Comparison of ENCODE assay signal across 15 cellular contexts in genomic region chr1:153882296-153882912, GRCh38. TPM values are rescaled to one million over a fixed set of nuclear protein-coding genes. Genes with fewer than 3 reads are reported as not detected.
A peak's percentile ranks its signal among the peaks of the same experiment; 100 is the strongest.
DNase-seq lines count a peak whose midpoint lies in the region; ATAC-seq, FAIRE-seq and TF ChIP-seq lines count a peak whose summit lies in the region.
"Had no signal": no experiment of that assay in that cellular context is flagged by ENCODE, and none has a peak within 500 bp of the region (broad histone marks: within the 10 kb centered on the region; RNA-seq: fewer than 3 reads in every experiment).

No MANE protein-coding gene starts in this region.

- H2AFZ ChIP-seq in endothelial cell of umbilical vein (ENCODE audit: low read depth, low read length) = peak overlapping the region; percentile 24

- DNase-seq in NCI-H1105 treated with DMSO at 0.1 percent for 48 hours (lab: John Stamatoyannopoulos, UW) (peak; percentile 46), NCI-H1105 (lab: John Stamatoyannopoulos, UW) (no peak), OCI-M1 (lab: John Stamatoyannopoulos, UW) (peak; percentile 31), endothelial cell of umbilical vein (ENCODE audit: low read depth, low spot score) (peak; percentile 16), small intestine (peak; percentile 20), AG20443 (ENCODE audit: low spot score) (no peak), suprapubic skin (ENCODE audit: low spot score in 2 of 2) (no peak)
- DNase-seq: ACHN; activated CD4-positive, alpha-beta memory T cell treated with anti-CD3 and anti-CD28 coated beads for 36 hours; activated gamma-delta T cell; RPMI8226; stimulated activated CD4-positive, alpha-beta T cell treated with anti-CD3 and anti-CD28 coated beads, Interleukin-12 subunit alpha, Interleukin-12 subunit beta, amount 100 ng/mL, for 4 hours; tibial artery had no signal

- peaks cover 3% of the 10 kb centered on the region for H4K20me1 ChIP-seq in endothelial cell of umbilical vein (replicated peaks; ENCODE audit: control insufficient read depth, extremely low read depth, insufficient read depth, low read length)

- no TSS peak for BruUV-seq in endothelial cell of umbilical vein (replicated peaks; lab: Mats Ljungman, UMichigan)

- H3K27me3 ChIP-seq in endothelial cell of umbilical vein (ENCODE audit: control insufficient read depth in 2 of 2, insufficient read depth in 2 of 2, low read length in 2 of 2) (no peaks in the 10 kb centered on the region), small intestine (ENCODE audit: control insufficient read depth in 2 of 2, insufficient read depth in 2 of 2, low read length in 2 of 2) (no peaks in the 10 kb centered on the region), suprapubic skin (no peaks in the 10 kb centered on the region)
- H3K27me3 ChIP-seq: breast epithelium, tibial artery had no signal

- H3K4me1 ChIP-seq in endothelial cell of umbilical vein (ENCODE audit: control insufficient read depth, extremely low read depth, insufficient read depth, low read length) = peaks cover 23% of the 10 kb centered on the region
- H3K4me1 ChIP-seq in small intestine (ENCODE audit: control insufficient read depth in 2 of 2, insufficient read depth in 1 of 2, low read depth in 1 of 2, low read length in 1 of 2) = peaks cover 7 to 21% of the 10 kb centered on the region in 2 donors
- peaks cover 29% of the 10 kb centered on the region for H3K4me1 ChIP-seq in suprapubic skin

- 74 to 89% (median 86%) methylated on average over 3 of the region's 3 CpGs for WGBS in small intestine, 3 donors
- WGBS in suprapubic skin = 73% methylated on average over 3 of the region's 3 CpGs

- H3K36me3 ChIP-seq in endothelial cell of umbilical vein (ENCODE audit: control insufficient read depth in 2 of 2, extremely low read depth in 1 of 2, insufficient read depth in 2 of 2, low read length in 2 of 2) (no peaks in the 10 kb centered on the region), small intestine (ENCODE audit: control insufficient read depth in 2 of 2, insufficient read depth in 2 of 2, low read length in 2 of 2) (no peaks in the 10 kb centered on the region), suprapubic skin (no peaks in the 10 kb centered on the region)
- H3K36me3 ChIP-seq: breast epithelium, tibial artery had no signal

- no peaks in the 10 kb centered on the region for H3K9me3 ChIP-seq in endothelial cell of umbilical vein (replicated peaks; ENCODE audit: control insufficient read depth, insufficient read depth, low read length)
- H3K9me3 ChIP-seq in small intestine (ENCODE audit: control insufficient read depth, low read depth) = no peaks in the 10 kb centered on the region
- H3K9me3 ChIP-seq in suprapubic skin = no peaks in the 10 kb centered on the region
- H3K9me3 ChIP-seq: breast epithelium, tibial artery had no signal

- peaks cover 67% of the 10 kb centered on the region for H3K79me2 ChIP-seq in endothelial cell of umbilical vein (ENCODE audit: control insufficient read depth, insufficient read depth, low read length)

- TF ChIP-seq EP300 in suprapubic skin (IDR thresholded peaks at IDR 0.05) = no peak

- no peak for TF ChIP-seq CTCF in endothelial cell of umbilical vein (IDR thresholded peaks at IDR 0.05; ENCODE audit: extremely low read depth in 1 of 2, insufficient read depth in 1 of 2, low read depth in 1 of 2, low read length in 2 of 2)
- no peak for TF ChIP-seq CTCF in suprapubic skin (IDR thresholded peaks at IDR 0.05)

- peak overlapping the region; percentile 93 for H3K9ac ChIP-seq in endothelial cell of umbilical vein (replicated peaks; ENCODE audit: extremely low read depth, insufficient read depth, low read length)

- dilution Hi-C loops in endothelial cell of umbilical vein (cut with MboI; ENCODE audit: extremely low pct_ligation_motif_present, low sequenced_read_pairs) = no loop called here

- intact Hi-C loops in endothelial cell of umbilical vein (cut with micrococcal nuclease) = loop anchor here (5.0 kb wide), 1 partner anchor 80 kb away; the partner anchor contains the start of gene SLC39A1

- H3K9me1 ChIP-seq in endothelial cell of umbilical vein (replicated peaks; ENCODE audit: control insufficient read depth, extremely low read depth, insufficient read depth, low read length) = no peaks in the 10 kb centered on the region

- no peak for TF ChIP-seq POLR2A in endothelial cell of umbilical vein (IDR thresholded peaks at IDR 0.05; ENCODE audit: low read depth, low read length)
- TF ChIP-seq POLR2A in suprapubic skin (IDR thresholded peaks at IDR 0.05) = no peak

- no peak overlapping the region for H3K4me3 ChIP-seq in endothelial cell of umbilical vein (replicated peaks in 1 of 3; ENCODE audit: insufficient read depth in 1 of 3, low read depth in 1 of 3, low read length in 3 of 3)
- no peak overlapping the region for H3K4me3 ChIP-seq in small intestine (ENCODE audit: low read depth in 1 of 2, low read length in 2 of 2)
- H3K4me3 ChIP-seq in suprapubic skin = no peak overlapping the region

- peak overlapping the region; percentile 93 for H3K4me2 ChIP-seq in endothelial cell of umbilical vein (ENCODE audit: insufficient read depth, low read length)

- no peak for ATAC-seq in HG02938 (IDR thresholded peaks at IDR 0.05; ENCODE audit: unreplicated experiment)

- peak overlapping the region; percentile 81 for H3K27ac ChIP-seq in endothelial cell of umbilical vein (ENCODE audit: insufficient read depth, low read depth, low read length)
- peak overlapping the region in 1 of 2 donors; percentile 41 for H3K27ac ChIP-seq in small intestine (ENCODE audit: low read depth in 1 of 2, low read length in 1 of 2)
- no peak overlapping the region for H3K27ac ChIP-seq in suprapubic skin

- POLR2A ChIA-PET in endothelial cell of umbilical vein (lab: Charles Lee) = no interaction called here

- FAIRE-seq in endothelial cell of umbilical vein (lab: Jason Lieb, UNC) (no peak), small intestine (lab: Jason Lieb, UNC) (no peak)

- CTCF ChIA-PET in endothelial cell of umbilical vein (lab: Charles Lee) = interaction anchor here (0.6 to 1.8 kb wide), 6 partner anchors 14 to 64 kb away, joined by 3 to 8 read pairs (median 4); partner anchors contain the start of genes DENND4B and GATAD2B

TF ChIP-seq in endothelial cell of umbilical vein, 7 proteins besides CTCF, POLR2A, EP300 and RAD21:
- TF ChIP-seq MYC (IDR thresholded peaks at IDR 0.05; ENCODE audit: low read depth, low read length) (no peak), FOS (IDR thresholded peaks at IDR 0.05; ENCODE audit: borderline replicate concordance, insufficient read depth, low read length) (no peak), JUN (IDR thresholded peaks at IDR 0.05; ENCODE audit: borderline replicate concordance, insufficient read depth, insufficient read length, low read depth) (no peak), POLR2AphosphoS5 (IDR thresholded peaks at IDR 0.05; ENCODE audit: insufficient read depth, low read depth, low read length) (no peak)
TF ChIP-seq in endothelial cell of umbilical vein: peak in this region for 0.

RNA-seq across cellular contexts. Expression of gene GATAD2B, which starts 40.4 kb away (rescaled TPM):
- 46.3 and 49.2 TPM in 2 replicates for total RNA-seq in endothelial cell of umbilical vein
- 6.4 and 8.5 TPM in 2 replicates for polyA plus RNA-seq in endothelial cell of umbilical vein
- polyA plus RNA-seq in endothelial cell of umbilical vein (2011; cell fraction: cytosol; rRNA removed) = 7.6 and 11.8 TPM in 2 replicates
- polyA plus RNA-seq in endothelial cell of umbilical vein (2011; cell fraction: nucleus; rRNA removed) = 16.8 and 17.0 TPM in 2 replicates
- polyA plus RNA-seq in endothelial cell of umbilical vein (2012) = 8.0 and 8.6 TPM in 2 replicates
- 19.6 and 26.9 TPM in 2 replicates for polyA minus RNA-seq in endothelial cell of umbilical vein
- polyA minus RNA-seq in endothelial cell of umbilical vein (2011; cell fraction: cytosol; rRNA and poly(A)+ RNA removed) = 24.9 TPM
- 15.0 and 22.4 TPM in 2 replicates for polyA minus RNA-seq in endothelial cell of umbilical vein (2011; cell fraction: nucleus; rRNA and poly(A)+ RNA removed)
- 1 to 10 TPM; 2.9 to 5.0 (median 3.0) TPM for polyA plus RNA-seq in small intestine
- 10 to 100 TPM; 25.5 to 64.5 (median 37.1) TPM for total RNA-seq in suprapubic skin

Comparison
In these comparisons a context has a peak if more than half of its experiments do, and no peak if none do; other contexts are left out.
1. DNase-seq: peak in NCI-H1105 treated with DMSO at 0.1 percent for 48 hours (single experiment), OCI-M1 (single experiment), endothelial cell of umbilical vein (single experiment) and small intestine (single experiment); none in NCI-H1105 (single experiment), AG20443 (single experiment) and suprapubic skin (0 of 2).